ENCODE assay signal across 19 cellular contexts in genomic region chr16:3745751-3746355, GRCh38. TPM values are rescaled to one million over a fixed set of nuclear protein-coding genes. Genes with fewer than 3 reads are reported as not detected.
A peak's percentile ranks its signal among the peaks of the same experiment; 100 is the strongest.
DNase-seq lines count a peak whose midpoint lies in the region; ATAC-seq and TF ChIP-seq lines count a peak whose summit lies in the region.
"Had no signal": no experiment of that assay in that cellular context is flagged by ENCODE, and none has a peak within 500 bp of the region (broad histone marks: within the 10 kb centered on the region; RNA-seq: fewer than 3 reads in every experiment).

No MANE protein-coding gene starts in this region.

- H3K36me3 Mint-ChIP-seq in brain = peaks cover 83% of the 10 kb centered on the region
- peaks cover 96% of the 10 kb centered on the region for H3K36me3 Mint-ChIP-seq in stimulated activated effector memory CD8-positive, alpha-beta T cell treated with anti-CD3 and anti-CD28 coated beads, Interleukin-12 subunit alpha, Interleukin-12 subunit beta, amount 100 ng/mL, for 72 hours

- H3K9me3 ChIP-seq in cardiac muscle cell (ENCODE audit: low read depth) (no peaks in the 10 kb centered on the region), WERI-Rb-1 (ENCODE audit: severe bottlenecking) (no peaks in the 10 kb centered on the region)
- H3K9me3 ChIP-seq: A549, HAP-1 had no signal

- peak overlapping the region; percentile 60 for H3K27ac ChIP-seq in cardiac muscle cell
- no peak overlapping the region for H3K27ac ChIP-seq in WERI-Rb-1
- H3K27ac ChIP-seq: A549, hepatocyte had no signal

- H3K27ac Mint-ChIP-seq in brain = peak overlapping the region in 3 of 5 experiments; percentile 60 to 72 (median 63)
- H3K27ac Mint-ChIP-seq in stimulated activated effector memory CD8-positive, alpha-beta T cell treated with anti-CD3 and anti-CD28 coated beads, Interleukin-12 subunit alpha, Interleukin-12 subunit beta, amount 100 ng/mL, for 72 hours = peak overlapping the region; percentile 64
- H3K27ac Mint-ChIP-seq: activated CD4-positive, alpha-beta T cell treated with anti-CD3 and anti-CD28 coated beads for 36 hours; T-helper 2 cell treated with Interferon-gamma antibody and Interleukin-4, amounts not matched to agents 5 μg/mL and 100 μg/mL, for 36 hours had no signal

- peaks cover 57% of the 10 kb centered on the region for H3K36me3 ChIP-seq in cardiac muscle cell
- peaks cover 93% of the 10 kb centered on the region for H3K36me3 ChIP-seq in WERI-Rb-1

- H3K27me3 ChIP-seq in cardiac muscle cell = no peaks in the 10 kb centered on the region
- H3K27me3 ChIP-seq in WERI-Rb-1 (ENCODE audit: insufficient read depth, low read depth, severe bottlenecking) = no peaks in the 10 kb centered on the region
- H3K27me3 ChIP-seq: hepatocyte had no signal

- H3K4me1 ChIP-seq in cardiac muscle cell (ENCODE audit: low read depth) = no peaks in the 10 kb centered on the region
- H3K4me1 ChIP-seq: A549, HAP-1 had no signal

- H3K4me3 ChIP-seq in cardiac muscle cell = no peak overlapping the region
- no peak overlapping the region for H3K4me3 ChIP-seq in WERI-Rb-1 (ENCODE audit: low read depth, low read length)
- H3K4me3 ChIP-seq: A549, HAP-1, hepatocyte had no signal

- no peak for TF ChIP-seq CTCF in cardiac muscle cell (IDR thresholded peaks at IDR 0.05; ENCODE audit: low read depth, low read length)
- no peak for TF ChIP-seq CTCF in brain (conservative IDR thresholded peaks at IDR 0.05)
- TF ChIP-seq CTCF in WERI-Rb-1 (IDR thresholded peaks at IDR 0.05; ENCODE audit: low read depth, low read length) = no peak

- no peak for ATAC-seq in Right ventricle myocardium inferior
- no peak for ATAC-seq in stimulated activated effector memory CD8-positive, alpha-beta T cell treated with anti-CD3 and anti-CD28 coated beads, Interleukin-12 subunit alpha, Interleukin-12 subunit beta, amount 100 ng/mL, for 72 hours
- ATAC-seq: A549; activated CD4-positive, alpha-beta T cell treated with anti-CD3 and anti-CD28 coated beads for 36 hours; stimulated activated naive CD8-positive, alpha-beta T cell treated with anti-CD3 and anti-CD28 coated beads, Interleukin-15, Interleukin-2, amounts not matched to agents 100 U/mL and 50 U/mL, for 24 hours had no signal

- no peak overlapping the region for H3K4me3 Mint-ChIP-seq in brain
- H3K4me3 Mint-ChIP-seq in stimulated activated effector memory CD8-positive, alpha-beta T cell treated with anti-CD3 and anti-CD28 coated beads, Interleukin-12 subunit alpha, Interleukin-12 subunit beta, amount 100 ng/mL, for 72 hours = no peak overlapping the region
- H3K4me3 Mint-ChIP-seq: activated CD4-positive, alpha-beta T cell treated with anti-CD3 and anti-CD28 coated beads for 36 hours; activated naive CD8-positive, alpha-beta T cell; CD14-positive monocyte; T-helper 2 cell treated with Interferon-gamma antibody and Interleukin-4, amounts not matched to agents 5 μg/mL and 100 μg/mL, for 36 hours had no signal

- no peaks in the 10 kb centered on the region for H3K9me3 Mint-ChIP-seq in brain
- no peaks in the 10 kb centered on the region for H3K9me3 Mint-ChIP-seq in stimulated activated effector memory CD8-positive, alpha-beta T cell treated with anti-CD3 and anti-CD28 coated beads, Interleukin-12 subunit alpha, Interleukin-12 subunit beta, amount 100 ng/mL, for 72 hours
- H3K9me3 Mint-ChIP-seq: CD14-positive monocyte; T-helper 2 cell treated with Interferon-gamma antibody and Interleukin-4, amounts not matched to agents 5 μg/mL and 100 μg/mL, for 36 hours had no signal

- intact Hi-C loops in Right ventricle myocardium inferior (cut with DNase I) = no loop called here

- no peaks in the 10 kb centered on the region for H3K27me3 Mint-ChIP-seq in brain
- H3K27me3 Mint-ChIP-seq: activated CD4-positive, alpha-beta T cell treated with anti-CD3 and anti-CD28 coated beads for 36 hours; activated naive CD8-positive, alpha-beta T cell had no signal

- DNase-seq in cardiac muscle cell (ENCODE audit: low read depth in 1 of 2, low spot score in 1 of 2) (peak in 1 of 2 donors; percentile 5), Right ventricle myocardium inferior (ENCODE audit: missing footprints) (no peak), iris pigment epithelial cell (ENCODE audit: low read depth) (peak; percentile 70), GF-D8 (lab: John Stamatoyannopoulos, UW) (no peak), WERI-Rb-1 (no peak)
- no peak for DNase-seq in stimulated activated effector memory CD8-positive, alpha-beta T cell treated with anti-CD3 and anti-CD28 coated beads, Interleukin-12 subunit alpha, Interleukin-12 subunit beta, amount 100 ng/mL, for 72 hours (ENCODE audit: low spot score in 2 of 2)
- no peak for DNase-seq in central memory CD4-positive, alpha-beta T cell
- DNase-seq: activated CD4-positive, alpha-beta T cell treated with anti-CD3 and anti-CD28 coated beads for 36 hours; DMS53; NCI-H1694 treated with DMSO at 0.1 percent for 48 hours; NCI-H446; stimulated activated naive CD8-positive, alpha-beta T cell treated with anti-CD3 and anti-CD28 coated beads, Interleukin-15, Interleukin-2, amounts not matched to agents 100 U/mL and 50 U/mL, for 24 hours had no signal

- H3K4me1 Mint-ChIP-seq in brain = no peaks in the 10 kb centered on the region
- H3K4me1 Mint-ChIP-seq in stimulated activated effector memory CD8-positive, alpha-beta T cell treated with anti-CD3 and anti-CD28 coated beads, Interleukin-12 subunit alpha, Interleukin-12 subunit beta, amount 100 ng/mL, for 72 hours = peaks cover 9% of the 10 kb centered on the region
- H3K4me1 Mint-ChIP-seq: CD14-positive monocyte had no signal

RNA-seq across cellular contexts. Expression of gene TRAP1, which starts 28.5 kb away (rescaled TPM):
- total RNA-seq in cardiac muscle cell = 141 and 157 TPM in 2 replicates
- polyA plus RNA-seq in cardiac muscle cell = 164 and 178 TPM in 2 replicates
- 134 TPM for total RNA-seq in Right ventricle myocardium inferior
- polyA plus RNA-seq in brain (ENCODE audit: insufficient read depth, low read depth, low replicate concordance) = 80.4 TPM
